In genomic region chr12:54958048-54958658, GRCh38 we compare ENCODE assay signal across 9 cellular contexts. TPM values are rescaled to one million over a fixed set of nuclear protein-coding genes. Genes with fewer than 3 reads are reported as not detected.
DNase-seq lines count a peak whose midpoint lies in the region; ATAC-seq and TF ChIP-seq lines count a peak whose summit lies in the region.
"Had no signal": no experiment of that assay in that cellular context is flagged by ENCODE, and none has a peak within 500 bp of the region (broad histone marks: within the 10 kb centered on the region; RNA-seq: fewer than 3 reads in every experiment).

No MANE protein-coding gene starts in this region.

- peak; percentile 38 for ATAC-seq in GM19351 (IDR thresholded peaks at IDR 0.05; ENCODE audit: unreplicated experiment)
- ATAC-seq in left lung, result peak; percentile 91
- no peak for ATAC-seq in stimulated activated naive CD8-positive, alpha-beta T cell treated with anti-CD3 and anti-CD28 coated beads, Interleukin-15, amount 100 ng/mL, for 72 hours
- ATAC-seq in aorta (ENCODE audit: low FRiP score), result no peak

- H3K4me1 ChIP-seq in CD4-positive, alpha-beta memory T cell (ENCODE audit: insufficient read depth, low read length), result peaks cover 85% of the 10 kb centered on the region
- peaks cover 0 to 23% of the 10 kb centered on the region in 2 donors for H3K4me1 ChIP-seq in left lung
- H3K4me1 ChIP-seq in aorta (ENCODE audit: control insufficient read depth in 1 of 2, insufficient read depth in 2 of 2, low read length in 2 of 2), result no peaks in the 10 kb centered on the region
- H3K4me1 ChIP-seq: SJSA1 had no signal

- intact Hi-C loops in CD4-positive, alpha-beta memory T cell (cut with micrococcal nuclease), result loop anchor here (1.0 to 2.0 kb wide), 6 partner anchors 23 to 256 kb away; partner anchors contain the start of gene MUCL1
- intact Hi-C loops in left lung (cut with DNase I), result loop anchor here in 1 of 2 donors (10.0 kb wide), 2 partner anchors 103 to 233 kb away; partner anchors contain the start of gene MUCL1
- intact Hi-C loops in aorta (cut with DNase I), result loop anchor here (5.0 kb wide), 3 partner anchors 206 to 256 kb away; no protein-coding TSS in a partner anchor

- H3K4me3 Mint-ChIP-seq in CD4-positive, alpha-beta memory T cell, result peak overlapping the region in 5 of 8 donors; percentile 2 to 65 (median 18)
- H3K4me3 Mint-ChIP-seq in stimulated activated naive CD8-positive, alpha-beta T cell treated with anti-CD3 and anti-CD28 coated beads, Interleukin-15, amount 100 ng/mL, for 72 hours, result peak overlapping the region; percentile 35 to 45

- 95 to 97% methylated on average over 3 of the region's 3 CpGs for WGBS in aorta, 2 donors

- no peaks in the 10 kb centered on the region for H3K27me3 Mint-ChIP-seq in CD4-positive, alpha-beta memory T cell
- H3K27me3 Mint-ChIP-seq in stimulated activated naive CD8-positive, alpha-beta T cell treated with anti-CD3 and anti-CD28 coated beads, Interleukin-15, amount 100 ng/mL, for 72 hours, result no peaks in the 10 kb centered on the region

- H3K9me3 Mint-ChIP-seq in CD4-positive, alpha-beta memory T cell, result no peaks in the 10 kb centered on the region
- peaks cover 1 to 7% of the 10 kb centered on the region in 2 donors for H3K9me3 Mint-ChIP-seq in stimulated activated naive CD8-positive, alpha-beta T cell treated with anti-CD3 and anti-CD28 coated beads, Interleukin-15, amount 100 ng/mL, for 72 hours

- DNase-seq in CD4-positive, alpha-beta memory T cell, result peak; percentile 55 to 68 (median 61)
- DNase-seq in NCI-H146 treated with DMSO at 0.1 percent for 48 hours (lab: John Stamatoyannopoulos, UW; ENCODE audit: unreplicated experiment) (peak; percentile 14), T-helper 22 cell (ENCODE audit: low read depth) (peak; percentile 26), choroid plexus epithelial cell (ENCODE audit: low read depth) (peak; percentile 87), left lung (no peak), aorta (no peak)
- peak; percentile 38 to 54 for DNase-seq in stimulated activated naive CD8-positive, alpha-beta T cell treated with anti-CD3 and anti-CD28 coated beads, Interleukin-15, amount 100 ng/mL, for 72 hours

- peak; percentile 75 for TF ChIP-seq CTCF in choroid plexus epithelial cell (conservative IDR thresholded peaks at IDR 0.05; ENCODE audit: low read depth, low read length)
- TF ChIP-seq CTCF in left lung (IDR thresholded peaks at IDR 0.05), result peak; percentile 55 to 67

- no peak overlapping the region for H3K4me3 ChIP-seq in CD4-positive, alpha-beta memory T cell (ENCODE audit: low read length in 2 of 2)
- H3K4me3 ChIP-seq in choroid plexus epithelial cell (ENCODE audit: low read depth, low read length) (no peak overlapping the region), left lung (no peak overlapping the region), aorta (ENCODE audit: low read length in 2 of 2) (no peak overlapping the region)
- H3K4me3 ChIP-seq: SJSA1 had no signal

- peaks cover 63% of the 10 kb centered on the region for H3K36me3 ChIP-seq in CD4-positive, alpha-beta memory T cell (ENCODE audit: insufficient read depth, low read length)
- no peaks in the 10 kb centered on the region for H3K36me3 ChIP-seq in left lung
- no peaks in the 10 kb centered on the region for H3K36me3 ChIP-seq in aorta (ENCODE audit: control insufficient read depth in 1 of 2, insufficient read depth in 2 of 2, low read length in 1 of 2)
- H3K36me3 ChIP-seq: SJSA1 had no signal

- H3K27ac ChIP-seq in CD4-positive, alpha-beta memory T cell (ENCODE audit: low read depth, low read length), result no peak overlapping the region
- H3K27ac ChIP-seq in left lung (no peak overlapping the region), aorta (ENCODE audit: low read depth in 1 of 2, low read length in 2 of 2) (no peak overlapping the region)
- H3K27ac ChIP-seq: SJSA1 had no signal

- POLR2A ChIA-PET in CD4-positive, alpha-beta memory T cell (lab: Charles Lee; ENCODE audit: partially characterized antibody), result interaction anchor here (1.2 to 6.9 kb wide), 4 partner anchors 17 to 26 kb away, joined by 3 to 81 read pairs (median 11); partner anchors contain the start of gene TESPA1

- H3K4me1 Mint-ChIP-seq in CD4-positive, alpha-beta memory T cell, result peaks cover 71 to 94% (median 84%) of the 10 kb centered on the region in 4 donors
- H3K4me1 Mint-ChIP-seq in stimulated activated naive CD8-positive, alpha-beta T cell treated with anti-CD3 and anti-CD28 coated beads, Interleukin-15, amount 100 ng/mL, for 72 hours, result peaks cover 97% of the 10 kb centered on the region

- peak overlapping the region; percentile 37 to 84 (median 74) for H3K27ac Mint-ChIP-seq in CD4-positive, alpha-beta memory T cell
- peak overlapping the region in 1 of 2 donors; percentile 63 for H3K27ac Mint-ChIP-seq in stimulated activated naive CD8-positive, alpha-beta T cell treated with anti-CD3 and anti-CD28 coated beads, Interleukin-15, amount 100 ng/mL, for 72 hours

- H3K9me3 ChIP-seq in CD4-positive, alpha-beta memory T cell (ENCODE audit: control insufficient read depth in 1 of 2, low read length in 2 of 2), result no peaks in the 10 kb centered on the region
- no peaks in the 10 kb centered on the region for H3K9me3 ChIP-seq in left lung
- H3K9me3 ChIP-seq in aorta (ENCODE audit: control insufficient read depth, low read length), result no peaks in the 10 kb centered on the region
- H3K9me3 ChIP-seq: SJSA1 had no signal

- CTCF ChIA-PET in CD4-positive, alpha-beta memory T cell (lab: Charles Lee; ENCODE audit: partially characterized antibody), result interaction anchor here (0.7 to 6.8 kb wide), 22 partner anchors 11 to 256 kb away, joined by 3 to 98 read pairs (median 10); partner anchors contain the start of genes MUCL1 and TESPA1

- peaks cover 80 to 90% of the 10 kb centered on the region in 2 donors for H3K36me3 Mint-ChIP-seq in CD4-positive, alpha-beta memory T cell

- H3K27me3 ChIP-seq in CD4-positive, alpha-beta memory T cell (ENCODE audit: insufficient read depth, low read length), result no peaks in the 10 kb centered on the region
- no peaks in the 10 kb centered on the region for H3K27me3 ChIP-seq in left lung
- H3K27me3 ChIP-seq in aorta (ENCODE audit: control insufficient read depth in 1 of 2, insufficient read depth in 2 of 2, low read length in 1 of 2), result no peaks in the 10 kb centered on the region

RNA-seq across cellular contexts. Expression of gene TESPA1, which starts 26.4 kb away (rescaled TPM):
- 100 to 1,000 TPM; 269 to 287 TPM for total RNA-seq in CD4-positive, alpha-beta memory T cell
- polyA plus RNA-seq in CD4-positive, alpha-beta memory T cell, result 100 to 1,000 TPM; 105 to 216 TPM
- total RNA-seq in left lung, result 1 to 10 TPM; 1.2 to 3.2 TPM
- total RNA-seq in aorta, result 1 to 10 TPM; 1.0 to 2.1 TPM
- polyA plus RNA-seq in aorta, result 1 to 10 TPM in 1 of 2 donors, under 1 TPM in 1; 0.26 to 1.0 TPM

Comparison
In these comparisons a context has a peak if more than half of its experiments do, and no peak if none do; other contexts are left out.
1. DNase-seq: peak in CD4-positive, alpha-beta memory T cell (5 of 5), NCI-H146 treated with DMSO at 0.1 percent for 48 hours (single experiment), T-helper 22 cell (single experiment), choroid plexus epithelial cell (single experiment) and stimulated activated naive CD8-positive, alpha-beta T cell treated with anti-CD3 and anti-CD28 coated beads, Interleukin-15, amount 100 ng/mL, for 72 hours (2 of 2); none in left lung (0 of 2) and aorta (0 of 2).
2. ATAC-seq: peak in GM19351 (single experiment) and left lung (single experiment); none in stimulated activated naive CD8-positive, alpha-beta T cell treated with anti-CD3 and anti-CD28 coated beads, Interleukin-15, amount 100 ng/mL, for 72 hours (single experiment) and aorta (single experiment).
3. RNA of gene TESPA1, which starts 26.4 kb away (total RNA-seq): 269 to 287 TPM in CD4-positive, alpha-beta memory T cell; 1.2 to 3.2 TPM in left lung and 1.0 to 2.1 TPM in aorta; every median in the first group is over 10 times any median in the second.